ENCODE assay signal across 1 cellular context in the genomic region with DNA sequence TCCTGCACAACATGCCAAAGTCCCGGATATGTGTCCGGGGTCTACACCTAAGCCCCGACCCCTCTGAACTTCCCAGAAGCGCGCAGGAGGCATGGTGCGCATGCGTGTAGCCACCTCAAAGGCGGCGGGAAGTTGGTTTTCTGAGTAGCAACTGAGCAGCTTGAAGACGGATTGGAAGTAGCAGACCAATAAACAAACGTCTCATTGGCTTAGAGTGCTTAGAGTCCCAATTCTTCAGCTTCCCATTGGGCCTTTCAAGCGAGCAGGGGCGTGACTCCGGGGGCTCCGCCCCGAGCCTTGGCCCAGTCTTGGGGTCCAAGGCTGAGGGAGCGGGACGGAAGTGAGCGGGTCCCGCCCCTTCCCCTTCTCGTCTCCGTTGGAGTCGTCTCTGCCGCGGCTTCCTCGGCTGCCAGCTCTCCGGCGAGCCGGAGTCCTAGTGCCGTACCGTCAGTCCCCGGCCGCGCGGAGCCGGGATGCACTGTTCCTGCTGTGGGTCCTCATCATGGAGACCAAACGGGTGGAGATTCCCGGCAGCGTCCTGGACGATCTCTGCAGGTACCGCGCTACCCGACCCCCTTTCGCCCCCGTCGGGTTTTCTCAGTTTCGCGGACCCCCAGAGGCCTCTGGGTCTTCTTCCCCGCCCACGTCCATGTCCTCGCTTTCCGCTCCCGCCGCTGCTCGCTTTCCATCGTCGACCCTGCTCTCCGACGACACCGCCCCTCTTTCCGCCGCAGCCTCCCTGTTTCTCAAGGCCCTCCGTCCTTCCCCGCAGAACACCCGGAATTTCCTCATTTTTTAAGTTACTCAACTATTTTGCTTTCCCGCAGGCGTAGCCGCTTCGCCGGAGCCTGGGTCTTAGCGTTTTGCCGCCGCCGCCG.
TF ChIP-seq lines count a peak whose summit lies in the region.

TSS of gene DCP2 (plus strand) at position 367 of the 878 bp plus-strand sequence. CDS start at position 503, 136 bp downstream.

TF ChIP-seq in HEK293, 187 proteins besides CTCF, POLR2A, EP300 and RAD21 (continued from another document and continues in another):
- TF ChIP-seq ZNF362 (tag by site-specific recombination; IDR thresholded peaks at IDR 0.05) (no peak), SP3 (tag by site-specific recombination; IDR thresholded peaks at IDR 0.05) (peak; percentile 94), ZNF266 (tag by site-specific recombination; IDR thresholded peaks at IDR 0.05; ENCODE audit: low read depth) (no peak), ZBTB17 (tag by site-specific recombination; IDR thresholded peaks at IDR 0.05) (peak; percentile 70), HOXC10 (CRISPR knock-in tag; IDR thresholded peaks at IDR 0.05) (no peak), ZNF645 (tag by site-specific recombination; IDR thresholded peaks at IDR 0.05) (no peak), MYNN (tag by site-specific recombination; IDR thresholded peaks at IDR 0.05; ENCODE audit: borderline replicate concordance) (peak; percentile 20; the same call in 1 of the 2 replicates), ZNF280D (tag by site-specific recombination; IDR thresholded peaks at IDR 0.05) (peak; percentile 73; the same call in 1 of the 2 replicates), ZNF555 (tag by site-specific recombination; conservative IDR thresholded peaks at IDR 0.05) (no peak), ZNF623 (tag by site-specific recombination; IDR thresholded peaks at IDR 0.05) (no peak), ZBTB20 (tag by site-specific recombination; IDR thresholded peaks at IDR 0.05) (peak; percentile 48; the same call in 1 of the 2 replicates), ZNF561 (tag by site-specific recombination; IDR thresholded peaks at IDR 0.05; ENCODE audit: borderline replicate concordance) (peak; percentile 71; the same call in 1 of the 2 replicates), ZNF302 (tag by site-specific recombination; IDR thresholded peaks at IDR 0.05; ENCODE audit: low read depth) (no peak), ZBTB1 (tag by site-specific recombination; IDR thresholded peaks at IDR 0.05) (no peak), ZNF624 (tag by site-specific recombination; IDR thresholded peaks at IDR 0.05) (no peak), ZNF157 (tag by site-specific recombination; IDR thresholded peaks at IDR 0.05) (no peak), ZNF398 (tag by site-specific recombination; IDR thresholded peaks at IDR 0.05) (peak; percentile 72), ZNF529 (tag by site-specific recombination; IDR thresholded peaks at IDR 0.05; ENCODE audit: insufficient replicate concordance) (no peak), MEIS1 (CRISPR knock-in tag; IDR thresholded peaks at IDR 0.05; ENCODE audit: borderline replicate concordance) (no peak), ZNF843 (tag by site-specific recombination; IDR thresholded peaks at IDR 0.05) (peak; percentile 72), ZNF791 (tag by site-specific recombination; IDR thresholded peaks at IDR 0.05) (no peak), WT1 (tag by site-specific recombination; IDR thresholded peaks at IDR 0.05) (0 out of 2 replicates have a peak, but pooled peaks have one; percentile 44), ZNF701 (tag by site-specific recombination; IDR thresholded peaks at IDR 0.05) (no peak), GLIS1 (tag by site-specific recombination; IDR thresholded peaks at IDR 0.05) (peak; percentile 64), ZNF184 (tag by site-specific recombination; IDR thresholded peaks at IDR 0.05) (0 out of 2 replicates have a peak, but pooled peaks have one; percentile 36), FEZF1 (tag by site-specific recombination; IDR thresholded peaks at IDR 0.05) (no peak), ZNF335 (tag by site-specific recombination; conservative IDR thresholded peaks at IDR 0.05) (peak; percentile 99), PRDM2 (tag by site-specific recombination; IDR thresholded peaks at IDR 0.05; ENCODE audit: borderline replicate concordance) (no peak), ZNF560 (tag by site-specific recombination; IDR thresholded peaks at IDR 0.05; ENCODE audit: borderline replicate concordance) (no peak), ZEB2 (tag by site-specific recombination; IDR thresholded peaks at IDR 0.05) (peak; percentile 87; the same call in 1 of the 2 replicates), ZIC2 (tag by site-specific recombination; IDR thresholded peaks at IDR 0.05) (peak; percentile 39; the same call in 1 of the 2 replicates), INSM2 (tag by site-specific recombination; IDR thresholded peaks at IDR 0.05) (no peak; the same call in 1 of the 2 replicates), ZNF2 (tag by site-specific recombination; IDR thresholded peaks at IDR 0.05) (peak; percentile 70; the same call in 1 of the 2 replicates), ZNF223 (tag by site-specific recombination; IDR thresholded peaks at IDR 0.05) (no peak), ZFP41 (tag by site-specific recombination; IDR thresholded peaks at IDR 0.05; ENCODE audit: borderline replicate concordance) (no peak), ZNF391 (tag by site-specific recombination; IDR thresholded peaks at IDR 0.05; ENCODE audit: borderline replicate concordance, low read depth) (peak; percentile 91; the same call in 1 of the 2 replicates)
- TF ChIP-seq, protein P1, sequence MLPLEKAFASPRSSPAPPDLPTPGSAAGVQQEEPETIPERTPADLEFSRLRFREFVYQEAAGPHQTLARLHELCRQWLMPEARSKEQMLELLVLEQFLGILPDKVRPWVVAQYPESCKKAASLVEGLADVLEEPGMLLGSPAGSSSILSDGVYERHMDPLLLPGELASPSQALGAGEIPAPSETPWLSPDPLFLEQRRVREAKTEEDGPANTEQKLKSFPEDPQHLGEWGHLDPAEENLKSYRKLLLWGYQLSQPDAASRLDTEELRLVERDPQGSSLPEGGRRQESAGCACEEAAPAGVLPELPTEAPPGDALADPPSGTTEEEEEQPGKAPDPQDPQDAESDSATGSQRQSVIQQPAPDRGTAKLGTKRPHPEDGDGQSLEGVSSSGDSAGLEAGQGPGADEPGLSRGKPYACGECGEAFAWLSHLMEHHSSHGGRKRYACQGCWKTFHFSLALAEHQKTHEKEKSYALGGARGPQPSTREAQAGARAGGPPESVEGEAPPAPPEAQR (tag by site-specific recombination; IDR thresholded peaks at IDR 0.05): no peak
- TF ChIP-seq, protein P2, sequence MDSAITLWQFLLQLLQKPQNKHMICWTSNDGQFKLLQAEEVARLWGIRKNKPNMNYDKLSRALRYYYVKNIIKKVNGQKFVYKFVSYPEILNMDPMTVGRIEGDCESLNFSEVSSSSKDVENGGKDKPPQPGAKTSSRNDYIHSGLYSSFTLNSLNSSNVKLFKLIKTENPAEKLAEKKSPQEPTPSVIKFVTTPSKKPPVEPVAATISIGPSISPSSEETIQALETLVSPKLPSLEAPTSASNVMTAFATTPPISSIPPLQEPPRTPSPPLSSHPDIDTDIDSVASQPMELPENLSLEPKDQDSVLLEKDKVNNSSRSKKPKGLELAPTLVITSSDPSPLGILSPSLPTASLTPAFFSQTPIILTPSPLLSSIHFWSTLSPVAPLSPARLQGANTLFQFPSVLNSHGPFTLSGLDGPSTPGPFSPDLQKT (IDR thresholded peaks at IDR 0.05; ENCODE audit: borderline replicate concordance, low read depth, low read length): no peak; the same call in 1 of the 2 replicates
